ENCODE assay signal across 22 cellular contexts in the genomic region with DNA sequence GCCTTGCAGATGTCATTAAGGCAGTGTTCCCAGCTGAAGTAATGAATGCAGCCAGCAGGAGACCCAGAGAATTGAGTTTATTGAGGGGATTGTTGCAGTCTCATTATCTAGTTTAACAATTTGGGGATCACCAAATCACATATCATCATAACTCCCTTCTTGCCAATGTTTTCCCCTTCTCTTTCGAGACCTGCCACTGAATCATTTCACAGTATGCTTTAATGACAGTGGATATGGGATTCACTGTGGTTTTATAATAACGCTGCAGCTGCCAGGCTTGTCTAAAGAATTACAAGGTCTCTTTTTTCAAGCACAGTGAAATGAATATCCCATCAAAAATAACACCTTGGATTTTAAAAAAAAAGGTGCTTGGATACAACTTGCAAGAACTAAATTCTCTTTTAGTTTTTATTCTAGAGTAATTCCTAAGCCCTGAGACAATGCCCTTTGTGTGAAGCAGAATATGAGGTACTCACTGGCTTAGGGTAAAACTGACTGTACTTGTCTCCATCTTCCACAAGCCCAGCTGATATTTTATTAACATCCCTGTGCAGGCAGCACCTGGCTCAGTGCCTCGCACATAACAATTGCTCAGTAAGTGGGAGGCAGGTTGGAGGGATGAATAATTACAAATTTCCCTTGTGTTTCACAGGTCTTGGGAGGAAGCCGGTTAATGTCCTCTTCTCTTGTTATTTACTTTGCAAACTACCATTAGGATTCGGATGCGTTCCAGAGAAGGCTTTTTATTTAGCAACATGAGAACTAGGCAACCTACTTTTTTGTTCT.
DNase-seq lines count a peak whose midpoint lies in the region; ATAC-seq and TF ChIP-seq lines count a peak whose summit lies in the region.
"Had no signal": no experiment of that assay in that cellular context is flagged by ENCODE, and none has a peak within 500 bp of the region (broad histone marks: within the 10 kb centered on the region; RNA-seq: fewer than 3 reads in every experiment).

No MANE protein-coding gene starts in this region.

- intact Hi-C loops in ascending aorta (cut with DNase I), result no loop called here

- DNase-seq in NCI-H2081 (lab: John Stamatoyannopoulos, UW) (peak; percentile 44 to 89), iPS-NIHi11 (ENCODE audit: low spot score) (peak; percentile 9), cerebellar nuclear complex (lab: John Stamatoyannopoulos, UW) (no peak), ascending aorta (ENCODE audit: low spot score in 2 of 2) (no peak)
- DNase-seq: activated CD4-positive, alpha-beta T cell treated with anti-CD3 and anti-CD28 coated beads for 4 hours; activated naive CD4-positive, alpha-beta T cell treated with Interleukin-2 at 50 U/mL for 16 hours; activated T-cell treated with anti-CD3 and anti-CD28 coated beads, Interleukin-2, amount 50 U/mL, for 72 hours; adrenal gland; CD4-positive, CD25-positive, alpha-beta regulatory T cell; mammary epithelial cell; NCI-H1694; NCI-H510A treated with DMSO at 0.1 percent for 48 hours; psoas muscle; T-helper 17 cell; trophoblast cell had no signal

- H3K36me3 ChIP-seq in HUES48 (ENCODE audit: control insufficient read depth, insufficient read depth, low read length), result no peaks in the 10 kb centered on the region
- H3K36me3 ChIP-seq in ascending aorta, result no peaks in the 10 kb centered on the region
- H3K36me3 ChIP-seq: adrenal gland, esophagus muscularis mucosa had no signal

- H3K9me3 ChIP-seq in HUES48 (ENCODE audit: control insufficient read depth, insufficient read depth, low read length), result no peaks in the 10 kb centered on the region
- H3K9me3 ChIP-seq in ascending aorta, result no peaks in the 10 kb centered on the region
- H3K9me3 ChIP-seq: adrenal gland, psoas muscle had no signal

- 0 out of 2 replicates have a peak overlapping the region, but pooled peaks have one; percentile 4 for H3K9ac ChIP-seq in HUES48 (ENCODE audit: low read depth, low read length)

- H3K27me3 ChIP-seq in HUES48 (ENCODE audit: control insufficient read depth, insufficient read depth, low read length) (no peaks in the 10 kb centered on the region), ascending aorta (no peaks in the 10 kb centered on the region)
- H3K27me3 ChIP-seq: adrenal gland, esophagus muscularis mucosa had no signal

- ATAC-seq in GM21515 (IDR thresholded peaks at IDR 0.05; ENCODE audit: unreplicated experiment), result no peak
- ATAC-seq: activated T-cell treated with anti-CD3 and anti-CD28 coated beads, Interleukin-2, amount 50 U/mL, for 72 hours; psoas muscle; T-helper 17 cell had no signal

- H3K4me1 ChIP-seq in HUES48 (ENCODE audit: control insufficient read depth, insufficient read depth, low read length) (peaks cover 21% of the 10 kb centered on the region), ascending aorta (no peaks in the 10 kb centered on the region)
- H3K4me1 ChIP-seq: adrenal gland, psoas muscle had no signal

- H3K27ac ChIP-seq in HUES48 (ENCODE audit: low read depth, low read length), result peak overlapping the region; percentile 3
- peak overlapping the region; percentile 57 for H3K27ac ChIP-seq in angular gyrus (ENCODE audit: low read depth, low read length)
- H3K27ac ChIP-seq in ascending aorta, result no peak overlapping the region
- H3K27ac ChIP-seq: adrenal gland, coronary artery, esophagus muscularis mucosa, psoas muscle, RWPE1, SK-N-MC had no signal

- TF ChIP-seq CTCF in ascending aorta (IDR thresholded peaks at IDR 0.05), result no peak

- no peak overlapping the region for H3K4me3 ChIP-seq in HUES48 (ENCODE audit: low read depth, low read length)
- H3K4me3 ChIP-seq in ascending aorta, result no peak overlapping the region
- H3K4me3 ChIP-seq: adrenal gland, coronary artery, esophagus muscularis mucosa, psoas muscle, SK-N-MC had no signal

Comparison
In these comparisons a context has a peak if more than half of its experiments do, and no peak if none do; other contexts are left out.
1. H3K27ac ChIP-seq: peak in HUES48 (single experiment) and angular gyrus (single experiment); none in ascending aorta (0 of 2).
2. DNase-seq: peak in NCI-H2081 (2 of 2) and iPS-NIHi11 (single experiment); none in cerebellar nuclear complex (0 of 2) and ascending aorta (0 of 2).